Comparison of ENCODE assay signal across 21 cellular contexts in genomic region chr1:115160728-115161127, GRCh38.
"Had no signal": no experiment of that assay in that cellular context is flagged by ENCODE, and none has a peak within 500 bp of the region (broad histone marks: within the 10 kb centered on the region; RNA-seq: fewer than 3 reads in every experiment).

No MANE protein-coding gene starts in this region.

- H3K79me2 ChIP-seq: hepatocyte had no signal

- H2AFZ ChIP-seq: hepatocyte had no signal

- H3K4me1 ChIP-seq: upper lobe of right lung had no signal

- H3K27ac ChIP-seq: hepatocyte, neutrophil, right atrium auricular region, sigmoid colon, skin epidermis, testis, tibial nerve, upper lobe of right lung had no signal

- DNase-seq: effector memory CD4-positive, alpha-beta T cell; foreskin melanocyte; head of caudate nucleus; left colon; left ventricle myocardium superior; mesendoderm; naive thymus-derived CD8-positive, alpha-beta T cell; posterior cingulate gyrus; sigmoid colon; stimulated activated CD4-positive, alpha-beta T cell treated with anti-CD3 and anti-CD28 coated beads, Interleukin-2, amount 100 ng/mL, for 24 hours; stimulated activated CD4-positive, alpha-beta T cell treated with anti-CD3 and anti-CD28 coated beads, Interleukin-4, amount 100 ng/mL, for 4 hours; stimulated activated naive B cell treated with anti-CD40 and anti-IgM and Interleukin-4, amounts not matched to agents 10 μg/mL and 1 μg/mL and 100 μg/mL, for 72 hours; stimulated activated naive CD8-positive, alpha-beta T cell treated with anti-CD3 and anti-CD28 coated beads, Interleukin-15, amount 100 ng/mL, for 72 hours; testis; upper lobe of right lung had no signal

- H3K4me3 ChIP-seq: hepatocyte, lung, right atrium auricular region, sigmoid colon, skin epidermis, testis, tibial nerve, upper lobe of right lung had no signal

- H3K27me3 ChIP-seq: hepatocyte, right atrium auricular region, sigmoid colon, testis, tibial nerve, upper lobe of right lung had no signal

- H3K36me3 ChIP-seq: neutrophil, right atrium auricular region, sigmoid colon, tibial nerve, upper lobe of right lung had no signal
